In the genomic region with DNA sequence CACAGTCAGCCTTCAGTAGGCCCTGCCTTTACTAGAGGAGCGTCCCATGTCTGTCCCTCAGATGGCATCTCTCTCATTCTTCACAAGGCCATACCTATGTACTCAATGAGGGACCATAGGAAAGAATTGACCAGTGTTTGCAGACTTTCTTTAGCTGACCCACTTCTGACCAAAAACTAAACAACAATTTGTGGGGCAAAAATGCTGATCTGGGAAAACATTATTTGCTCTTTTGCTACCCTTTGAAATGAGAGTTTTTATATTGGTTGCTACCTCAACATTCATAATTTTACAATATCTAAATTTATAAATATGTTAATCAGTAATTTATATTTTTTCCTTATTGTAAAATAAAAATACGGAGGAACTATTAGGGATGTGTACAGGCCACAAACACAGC, we compare ENCODE assay signal across 8 cellular contexts.
"Had no signal": no experiment of that assay in that cellular context is flagged by ENCODE, and none has a peak within 500 bp of the region (broad histone marks: within the 10 kb centered on the region; RNA-seq: fewer than 3 reads in every experiment).

No MANE protein-coding gene starts in this region.

- H3K4me3 ChIP-seq: GM12878 had no signal

- DNase-seq: GDM1, GF-D8 had no signal

- ATAC-seq: GM12878 had no signal

- FAIRE-seq: G401.6, GM12878, GM12891, GM12892, GM18507, GM19239 had no signal
